Comparison of ENCODE assay signal across 1 cellular context in the genomic region with DNA sequence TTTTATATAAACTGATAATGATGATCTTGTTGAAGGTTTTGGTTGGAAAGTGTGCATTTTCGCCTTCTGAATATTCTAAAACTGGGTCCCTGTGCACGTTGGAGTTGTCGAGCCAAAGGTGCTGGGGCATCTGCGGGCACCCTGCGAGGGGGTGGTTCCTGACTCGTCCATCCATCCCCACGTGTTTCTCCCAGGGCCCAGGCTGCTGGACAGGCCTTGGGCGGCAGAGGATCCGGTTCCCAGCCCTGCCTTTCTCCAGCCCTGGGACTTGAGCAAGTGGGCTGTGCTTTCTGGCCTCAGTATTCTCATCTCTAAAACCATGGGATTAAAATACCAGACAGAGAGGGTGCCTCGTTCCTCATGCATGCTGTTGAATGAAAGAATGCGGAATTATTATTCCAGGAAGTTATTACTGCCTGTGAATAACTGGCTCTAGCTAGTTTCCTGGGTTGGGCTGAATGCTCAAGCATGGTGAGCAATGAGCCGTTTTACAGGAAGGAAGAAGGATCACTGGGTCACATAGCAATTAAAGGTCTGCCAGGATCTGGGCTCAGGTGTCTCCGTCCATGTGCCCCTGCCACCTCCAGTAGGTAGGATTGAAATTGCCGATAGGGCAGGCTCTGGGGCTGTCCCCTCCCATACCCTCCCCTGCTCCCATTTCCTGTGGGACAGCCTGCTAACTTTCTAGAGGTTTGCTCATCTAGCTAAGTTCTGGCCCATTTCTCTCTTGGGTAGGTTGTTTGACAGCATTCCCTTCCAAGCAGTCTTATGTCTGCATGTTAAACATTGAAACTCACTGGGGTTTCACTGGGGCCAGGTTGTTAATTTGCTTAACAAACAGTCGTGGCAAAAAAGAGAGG.
TF ChIP-seq lines count a peak whose summit lies in the region.

No MANE protein-coding gene starts in this region.

TF ChIP-seq in WTC11, 78 proteins besides CTCF, POLR2A, EP300 and RAD21:
- TF ChIP-seq GABPB1 (CRISPR knock-in tag; IDR thresholded peaks at IDR 0.05) (no peak), ZNF317 (CRISPR knock-in tag; IDR thresholded peaks at IDR 0.05; ENCODE audit: borderline replicate concordance, low read depth) (peak; percentile 52; the same call in 1 of the 2 replicates)
